Comparison of ENCODE assay signal across 1 cellular context in the genomic region with DNA sequence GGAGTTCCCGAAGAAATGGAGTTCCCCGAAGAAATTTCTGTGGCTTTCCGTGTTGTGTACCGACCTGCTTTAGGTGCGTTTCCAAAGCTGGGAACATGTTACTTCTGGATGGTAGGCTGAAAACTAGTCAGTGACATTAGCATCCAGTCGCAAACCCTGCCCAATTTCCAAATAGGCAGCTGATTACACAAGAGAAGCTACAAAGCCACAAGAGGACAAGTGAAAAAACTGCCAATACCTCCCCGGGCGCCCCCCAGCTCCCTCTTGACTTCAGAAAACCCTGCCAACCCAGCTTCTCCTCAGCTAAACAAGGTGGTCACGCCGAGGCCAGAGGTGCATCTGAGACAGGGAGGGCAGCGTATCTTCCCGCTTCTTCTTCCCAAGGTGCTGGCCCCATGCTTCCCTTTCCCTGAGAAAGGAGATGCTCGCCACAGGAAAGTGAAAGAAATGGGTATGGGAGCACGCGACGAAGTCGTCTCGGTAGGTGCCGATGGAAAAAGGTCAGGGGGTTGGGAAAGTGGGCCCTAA.
A peak's percentile ranks its signal among the peaks of the same experiment; 100 is the strongest.
TF ChIP-seq lines count a peak whose summit lies in the region.

No MANE protein-coding gene starts in this region.

TF ChIP-seq in K562, 482 proteins besides CTCF, POLR2A, EP300 and RAD21 (continued from another document):
- TF ChIP-seq, protein P1, sequence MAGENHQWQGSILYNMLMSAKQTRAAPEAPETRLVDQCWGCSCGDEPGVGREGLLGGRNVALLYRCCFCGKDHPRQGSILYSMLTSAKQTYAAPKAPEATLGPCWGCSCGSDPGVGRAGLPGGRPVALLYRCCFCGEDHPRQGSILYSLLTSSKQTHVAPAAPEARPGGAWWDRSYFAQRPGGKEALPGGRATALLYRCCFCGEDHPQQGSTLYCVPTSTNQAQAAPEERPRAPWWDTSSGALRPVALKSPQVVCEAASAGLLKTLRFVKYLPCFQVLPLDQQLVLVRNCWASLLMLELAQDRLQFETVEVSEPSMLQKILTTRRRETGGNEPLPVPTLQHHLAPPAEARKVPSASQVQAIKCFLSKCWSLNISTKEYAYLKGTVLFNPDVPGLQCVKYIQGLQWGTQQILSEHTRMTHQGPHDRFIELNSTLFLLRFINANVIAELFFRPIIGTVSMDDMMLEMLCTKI (IDR thresholded peaks at IDR 0.05; ENCODE audit: partially characterized antibody) = no peak
- TF ChIP-seq, protein P2, sequence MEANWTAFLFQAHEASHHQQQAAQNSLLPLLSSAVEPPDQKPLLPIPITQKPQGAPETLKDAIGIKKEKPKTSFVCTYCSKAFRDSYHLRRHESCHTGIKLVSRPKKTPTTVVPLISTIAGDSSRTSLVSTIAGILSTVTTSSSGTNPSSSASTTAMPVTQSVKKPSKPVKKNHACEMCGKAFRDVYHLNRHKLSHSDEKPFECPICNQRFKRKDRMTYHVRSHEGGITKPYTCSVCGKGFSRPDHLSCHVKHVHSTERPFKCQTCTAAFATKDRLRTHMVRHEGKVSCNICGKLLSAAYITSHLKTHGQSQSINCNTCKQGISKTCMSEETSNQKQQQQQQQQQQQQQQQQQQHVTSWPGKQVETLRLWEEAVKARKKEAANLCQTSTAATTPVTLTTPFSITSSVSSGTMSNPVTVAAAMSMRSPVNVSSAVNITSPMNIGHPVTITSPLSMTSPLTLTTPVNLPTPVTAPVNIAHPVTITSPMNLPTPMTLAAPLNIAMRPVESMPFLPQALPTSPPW (CRISPR knock-in tag; IDR thresholded peaks at IDR 0.05) = no peak
- no peak for TF ChIP-seq SP2 (IDR thresholded peaks at IDR 0.05; ENCODE audit: extremely low read depth, low read depth, low read length, poor library complexity, severe bottlenecking)
- no peak for TF ChIP-seq RBM15 (IDR thresholded peaks at IDR 0.05; ENCODE audit: insufficient read depth, low read length)
- no peak for TF ChIP-seq SRSF7 (optimal IDR thresholded peaks at IDR 0.05; ENCODE audit: low read depth, low read length)
- TF ChIP-seq CEBPB (tag; IDR thresholded peaks at IDR 0.05) = peak; percentile 48
- TF ChIP-seq, protein P3, sequence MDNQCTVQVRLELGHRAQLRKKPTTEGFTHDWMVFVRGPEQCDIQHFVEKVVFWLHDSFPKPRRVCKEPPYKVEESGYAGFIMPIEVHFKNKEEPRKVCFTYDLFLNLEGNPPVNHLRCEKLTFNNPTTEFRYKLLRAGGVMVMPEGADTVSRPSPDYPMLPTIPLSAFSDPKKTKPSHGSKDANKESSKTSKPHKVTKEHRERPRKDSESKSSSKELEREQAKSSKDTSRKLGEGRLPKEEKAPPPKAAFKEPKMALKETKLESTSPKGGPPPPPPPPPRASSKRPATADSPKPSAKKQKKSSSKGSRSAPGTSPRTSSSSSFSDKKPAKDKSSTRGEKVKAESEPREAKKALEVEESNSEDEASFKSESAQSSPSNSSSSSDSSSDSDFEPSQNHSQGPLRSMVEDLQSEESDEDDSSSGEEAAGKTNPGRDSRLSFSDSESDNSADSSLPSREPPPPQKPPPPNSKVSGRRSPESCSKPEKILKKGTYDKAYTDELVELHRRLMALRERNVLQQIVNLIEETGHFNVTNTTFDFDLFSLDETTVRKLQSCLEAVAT (IDR thresholded peaks at IDR 0.05) = no peak
- TF ChIP-seq KDM5B (IDR thresholded peaks at IDR 0.05; ENCODE audit: insufficient replicate concordance, low read depth, low read length) = peak; percentile 6
- TF ChIP-seq FOXM1 (IDR thresholded peaks at IDR 0.05; ENCODE audit: low read depth) = no peak
- TF ChIP-seq FOXM1 (CRISPR knock-in tag; IDR thresholded peaks at IDR 0.05; ENCODE audit: low read depth) = no peak
TF ChIP-seq in K562: peak in this region for 2.
